ENCODE assay signal across 2 cellular contexts in the genomic region with DNA sequence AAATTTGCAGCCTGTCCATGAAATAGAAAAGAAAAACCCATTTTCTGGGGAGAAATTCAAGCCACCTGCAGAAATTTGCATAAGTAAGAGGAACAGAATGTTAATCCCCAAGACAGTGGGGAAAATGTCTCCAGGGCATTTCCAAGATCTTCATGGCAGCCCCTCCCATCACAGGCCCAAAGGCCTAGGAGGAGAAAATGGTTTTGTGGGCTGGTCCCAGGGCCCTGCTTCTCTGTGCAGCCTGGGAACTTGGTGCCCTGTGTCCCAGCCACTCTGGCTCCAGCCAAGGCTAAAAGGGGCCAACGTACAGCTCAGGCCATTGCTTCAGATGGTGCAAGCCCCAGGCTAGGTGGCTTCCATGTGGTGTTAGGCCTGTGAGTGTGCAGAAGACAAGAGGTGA.
TF ChIP-seq lines count a peak whose summit lies in the region.

No MANE protein-coding gene starts in this region.

TF ChIP-seq in HEK293, 187 proteins besides CTCF, POLR2A, EP300 and RAD21:
- TF ChIP-seq ZNF391 (tag by site-specific recombination; IDR thresholded peaks at IDR 0.05; ENCODE audit: borderline replicate concordance, low read depth) (no peak), ZNF776 (tag by site-specific recombination; IDR thresholded peaks at IDR 0.05; ENCODE audit: borderline replicate concordance) (no peak), SETDB1 (IDR thresholded peaks at IDR 0.05; ENCODE audit: insufficient read length, low read length) (peak; percentile 36), ZNF585B (tag by site-specific recombination; IDR thresholded peaks at IDR 0.05) (peak; percentile 89)

TF ChIP-seq in K562, 482 proteins besides CTCF, POLR2A, EP300 and RAD21:
- TF ChIP-seq HDGF (IDR thresholded peaks at IDR 0.05) (no peak), ZFP36 (IDR thresholded peaks at IDR 0.05; ENCODE audit: low read depth, low read length, partially characterized antibody) (peak; percentile 59)
